Comparison of ENCODE assay signal across 11 cellular contexts in genomic region chr1:8903410-8903809, GRCh38. TPM values are rescaled to one million over a fixed set of nuclear protein-coding genes. Genes with fewer than 3 reads are reported as not detected.
DNase-seq lines count a peak whose midpoint lies in the region; ATAC-seq and TF ChIP-seq lines count a peak whose summit lies in the region.
"Had no signal": no experiment of that assay in that cellular context is flagged by ENCODE, and none has a peak within 500 bp of the region (broad histone marks: within the 10 kb centered on the region; RNA-seq: fewer than 3 reads in every experiment).

No MANE protein-coding gene starts in this region.

- peaks cover 20% of the 10 kb centered on the region for H3K36me3 Mint-ChIP-seq in stimulated activated naive CD8-positive, alpha-beta T cell treated with anti-CD3 and anti-CD28 coated beads, Interleukin-15, Interleukin-2, amounts not matched to agents 100 ng/mL and 50 ng/mL, for 24 hours (ENCODE audit: low read depth)
- peaks cover 8% of the 10 kb centered on the region for H3K36me3 Mint-ChIP-seq in activated T-helper 2 cell treated with anti-CD3 and anti-CD28 coated beads, Interferon-gamma antibody, Interleukin-2, Interleukin-4, amounts not matched to agents 10 μg/mL and 5 μg/mL and 100 μg/mL, durations not matched to agents 14 hours and 24 hours and 36 hours (ENCODE audit: low read depth)

- no peak overlapping the region for H2AFZ ChIP-seq in hepatocyte
- no peak overlapping the region for H2AFZ ChIP-seq in Karpas-422 (ENCODE audit: low read length)

- peak overlapping the region; percentile 76 for H3K27ac Mint-ChIP-seq in stimulated activated naive CD8-positive, alpha-beta T cell treated with anti-CD3 and anti-CD28 coated beads, Interleukin-15, Interleukin-2, amounts not matched to agents 100 ng/mL and 50 ng/mL, for 24 hours
- H3K27ac Mint-ChIP-seq in activated T-helper 2 cell treated with anti-CD3 and anti-CD28 coated beads, Interferon-gamma antibody, Interleukin-2, Interleukin-4, amounts not matched to agents 10 μg/mL and 5 μg/mL and 100 μg/mL, durations not matched to agents 14 hours and 24 hours and 36 hours: peak overlapping the region; percentile 52

- H3K27me3 ChIP-seq in hepatocyte (no peaks in the 10 kb centered on the region), Karpas-422 (ENCODE audit: low read length) (no peaks in the 10 kb centered on the region)

- H3K4me1 ChIP-seq in hepatocyte (ENCODE audit: insufficient read depth) (peaks cover 10% of the 10 kb centered on the region), Karpas-422 (ENCODE audit: low read length) (no peaks in the 10 kb centered on the region)

- H3K4me1 Mint-ChIP-seq in stimulated activated naive CD8-positive, alpha-beta T cell treated with anti-CD3 and anti-CD28 coated beads, Interleukin-15, Interleukin-2, amounts not matched to agents 100 ng/mL and 50 ng/mL, for 24 hours (ENCODE audit: low read depth): peaks cover 82% of the 10 kb centered on the region
- peaks cover 44% of the 10 kb centered on the region for H3K4me1 Mint-ChIP-seq in activated T-helper 2 cell treated with anti-CD3 and anti-CD28 coated beads, Interferon-gamma antibody, Interleukin-2, Interleukin-4, amounts not matched to agents 10 μg/mL and 5 μg/mL and 100 μg/mL, durations not matched to agents 14 hours and 24 hours and 36 hours (ENCODE audit: low read depth)

- DNase-seq in stimulated activated naive CD8-positive, alpha-beta T cell treated with anti-CD3 and anti-CD28 coated beads, Interleukin-15, Interleukin-2, amounts not matched to agents 100 U/mL and 50 U/mL, for 24 hours: no peak
- no peak for DNase-seq in activated T-helper 2 cell treated with anti-CD3 and anti-CD28 coated beads, Interferon-gamma antibody, Interleukin-2, Interleukin-4, amounts not matched to agents 10 μg/mL and 5 μg/mL and 100 μg/mL, durations not matched to agents 14 hours and 24 hours and 36 hours (ENCODE audit: low spot score)
- DNase-seq in hepatocyte (ENCODE audit: low spot score) (no peak), Karpas-422 (no peak), NCI-H2029 treated with DMSO at 0.1 percent for 48 hours (lab: John Stamatoyannopoulos, UW) (no peak), SHP77 treated with DMSO at 0.1 percent for 48 hours (lab: John Stamatoyannopoulos, UW) (no peak)
- no peak for DNase-seq in activated effector memory CD4-positive, alpha-beta T cell treated with Interleukin-2 at 50 U/mL for 16 hours
- DNase-seq: NCI-H1105, SIG-M5 had no signal

- H3K9me2 ChIP-seq in hepatocyte (replicated peaks; ENCODE audit: insufficient read depth): no peaks in the 10 kb centered on the region
- H3K9me2 ChIP-seq in Karpas-422 (replicated peaks; ENCODE audit: insufficient read depth, low read length): no peaks in the 10 kb centered on the region

- peak overlapping the region; percentile 55 for H3K27ac ChIP-seq in hepatocyte
- no peak overlapping the region for H3K27ac ChIP-seq in Karpas-422 (ENCODE audit: low read length)

- ATAC-seq in stimulated activated naive CD8-positive, alpha-beta T cell treated with anti-CD3 and anti-CD28 coated beads, Interleukin-15, Interleukin-2, amounts not matched to agents 100 U/mL and 50 U/mL, for 24 hours: no peak

- no peak overlapping the region for H3K4me3 Mint-ChIP-seq in stimulated activated naive CD8-positive, alpha-beta T cell treated with anti-CD3 and anti-CD28 coated beads, Interleukin-15, Interleukin-2, amounts not matched to agents 100 ng/mL and 50 ng/mL, for 24 hours
- H3K4me3 Mint-ChIP-seq in activated T-helper 2 cell treated with anti-CD3 and anti-CD28 coated beads, Interferon-gamma antibody, Interleukin-2, Interleukin-4, amounts not matched to agents 10 μg/mL and 5 μg/mL and 100 μg/mL, durations not matched to agents 14 hours and 24 hours and 36 hours (ENCODE audit: low read depth): no peak overlapping the region

- H3K9me3 ChIP-seq in hepatocyte (ENCODE audit: low read depth) (no peaks in the 10 kb centered on the region), Karpas-422 (ENCODE audit: low read length) (no peaks in the 10 kb centered on the region)

- intact Hi-C loops in activated T-helper 2 cell treated with anti-CD3 and anti-CD28 coated beads, Interferon-gamma antibody, Interleukin-2, Interleukin-4, amounts not matched to agents 10 μg/mL and 5 μg/mL and 100 μg/mL, durations not matched to agents 14 hours and 24 hours and 36 hours (cut with micrococcal nuclease): loop anchor here (5.0 kb wide), 1 partner anchor 41 kb away; no protein-coding TSS in a partner anchor

- H3K4me3 ChIP-seq in hepatocyte: no peak overlapping the region
- no peak overlapping the region for H3K4me3 ChIP-seq in Karpas-422 (ENCODE audit: low read length)

- H3K4me2 ChIP-seq in hepatocyte (no peak overlapping the region), Karpas-422 (ENCODE audit: low read depth, low read length, poor library complexity, severe bottlenecking) (no peak overlapping the region)

- no peaks in the 10 kb centered on the region for H3K27me3 Mint-ChIP-seq in stimulated activated naive CD8-positive, alpha-beta T cell treated with anti-CD3 and anti-CD28 coated beads, Interleukin-15, Interleukin-2, amounts not matched to agents 100 ng/mL and 50 ng/mL, for 24 hours
- no peaks in the 10 kb centered on the region for H3K27me3 Mint-ChIP-seq in activated T-helper 2 cell treated with anti-CD3 and anti-CD28 coated beads, Interferon-gamma antibody, Interleukin-2, Interleukin-4, amounts not matched to agents 10 μg/mL and 5 μg/mL and 100 μg/mL, durations not matched to agents 14 hours and 24 hours and 36 hours (ENCODE audit: low read depth)

- H3K79me2 ChIP-seq in hepatocyte (no peaks in the 10 kb centered on the region), Karpas-422 (ENCODE audit: low read length) (no peaks in the 10 kb centered on the region)

- H4K20me1 ChIP-seq in hepatocyte (ENCODE audit: insufficient read depth, poor library complexity, severe bottlenecking) (no peaks in the 10 kb centered on the region), Karpas-422 (ENCODE audit: insufficient read depth, low read depth, low read length) (no peaks in the 10 kb centered on the region)

- H3K36me3 ChIP-seq in hepatocyte (replicated peaks; ENCODE audit: insufficient read depth, low read depth) (no peaks in the 10 kb centered on the region), Karpas-422 (ENCODE audit: insufficient read depth, low read length) (no peaks in the 10 kb centered on the region)

- TF ChIP-seq CTCF in hepatocyte (IDR thresholded peaks at IDR 0.05; ENCODE audit: poor library complexity): no peak

- H3K9me3 Mint-ChIP-seq in stimulated activated naive CD8-positive, alpha-beta T cell treated with anti-CD3 and anti-CD28 coated beads, Interleukin-15, Interleukin-2, amounts not matched to agents 100 ng/mL and 50 ng/mL, for 24 hours: peaks cover 4% of the 10 kb centered on the region
- peaks cover 5% of the 10 kb centered on the region for H3K9me3 Mint-ChIP-seq in activated T-helper 2 cell treated with anti-CD3 and anti-CD28 coated beads, Interferon-gamma antibody, Interleukin-2, Interleukin-4, amounts not matched to agents 10 μg/mL and 5 μg/mL and 100 μg/mL, durations not matched to agents 14 hours and 24 hours and 36 hours

- H3K9ac ChIP-seq in Karpas-422 (ENCODE audit: low read length): no peak overlapping the region

- 98% methylated on average over 6 of the region's 6 CpGs for WGBS in hepatocyte (ENCODE audit: low lambda C conversion rate, missing lambda C conversion rate)

RNA-seq across cellular contexts. Expression of gene ENO1, which starts 24.9 kb away (rescaled TPM):
- total RNA-seq in activated T-helper 2 cell treated with anti-CD3 and anti-CD28 coated beads, Interferon-gamma antibody, Interleukin-2, Interleukin-4, amounts not matched to agents 10 μg/mL and 5 μg/mL and 100 μg/mL, durations not matched to agents 14 hours and 24 hours and 36 hours: 3,630 and 3,637 TPM in 2 replicates
- 580 and 659 TPM in 2 replicates for total RNA-seq in hepatocyte
- 868 and 876 TPM in 2 replicates for polyA plus RNA-seq in hepatocyte
- total RNA-seq in Karpas-422 (2014; rRNA removed; shearing (Covaris generic); ENCODE audit: low replicate concordance): 1,044 and 1,347 TPM in 2 replicates

RNA-seq across cellular contexts. Expression of gene CA6, which starts 42.3 kb away (rescaled TPM):
- 0.37 and 0.41 TPM in 2 replicates for total RNA-seq in activated T-helper 2 cell treated with anti-CD3 and anti-CD28 coated beads, Interferon-gamma antibody, Interleukin-2, Interleukin-4, amounts not matched to agents 10 μg/mL and 5 μg/mL and 100 μg/mL, durations not matched to agents 14 hours and 24 hours and 36 hours
- not detected in 2 replicates for total RNA-seq in hepatocyte
- polyA plus RNA-seq in hepatocyte: not detected in 2 replicates
- total RNA-seq in Karpas-422 (2014; rRNA removed; shearing (Covaris generic); ENCODE audit: low replicate concordance): not detected in 2 replicates
- total RNA-seq: Caco-2 had no signal
